Comparison of ENCODE assay signal across 19 cellular contexts in genomic region chr20:58007947-58008346, GRCh38.
DNase-seq lines count a peak whose midpoint lies in the region; ATAC-seq and TF ChIP-seq lines count a peak whose summit lies in the region.
"Had no signal": no experiment of that assay in that cellular context is flagged by ENCODE, and none has a peak within 500 bp of the region (broad histone marks: within the 10 kb centered on the region; RNA-seq: fewer than 3 reads in every experiment).

No MANE protein-coding gene starts in this region.

- peaks cover 8% of the 10 kb centered on the region for H3K27me3 ChIP-seq in lower lobe of right lung (ENCODE audit: low read depth)
- H3K27me3 ChIP-seq in thoracic aorta (replicated peaks; ENCODE audit: insufficient read depth): no peaks in the 10 kb centered on the region
- H3K27me3 ChIP-seq in stomach: peaks cover 0 to 19% (median 0%) of the 10 kb centered on the region in 3 donors
- H3K27me3 ChIP-seq in PC-3 (ENCODE audit: low read length): no peaks in the 10 kb centered on the region
- H3K27me3 ChIP-seq: BLaER1 treated with 17β-estradiol and CSF1 and Interleukin-3, amounts not matched to agents 10 nM and 100 nM had no signal

- BruUV-seq in PC-3 (replicated peaks; lab: Mats Ljungman, UMichigan): no TSS peak

- H3K27ac ChIP-seq in lower lobe of right lung (no peak overlapping the region), thoracic aorta (peak overlapping the region in 1 of 2 donors; percentile 3), stomach (no peak overlapping the region), PC-3 (ENCODE audit: low read length) (no peak overlapping the region)
- H3K27ac ChIP-seq: BLaER1 treated with 17β-estradiol and CSF1 and Interleukin-3, amounts not matched to agents 10 nM and 100 nM had no signal

- no peak overlapping the region for H3K4me2 ChIP-seq in PC-3 (ENCODE audit: low read length)

- H3K4me3 ChIP-seq in lower lobe of right lung: no peak overlapping the region
- peak overlapping the region; percentile 48 for H3K4me3 ChIP-seq in thoracic aorta
- H3K4me3 ChIP-seq in stomach: no peak overlapping the region
- H3K4me3 ChIP-seq in PC-3 (ENCODE audit: low read length): no peak overlapping the region
- H3K4me3 ChIP-seq: BLaER1 treated with 17β-estradiol and CSF1 and Interleukin-3, amounts not matched to agents 10 nM and 100 nM had no signal

- no peaks in the 10 kb centered on the region for H3F3A ChIP-seq in PC-3 (ENCODE audit: low read length, unreplicated experiment)

- CTCF ChIA-PET in PC-3 (lab: Charles Lee): no interaction called here

- H3K9me3 ChIP-seq in lower lobe of right lung (no peaks in the 10 kb centered on the region), thoracic aorta (no peaks in the 10 kb centered on the region), stomach (no peaks in the 10 kb centered on the region), PC-3 (ENCODE audit: low read length) (no peaks in the 10 kb centered on the region)
- H3K9me3 ChIP-seq: BLaER1 treated with 17β-estradiol and CSF1 and Interleukin-3, amounts not matched to agents 10 nM and 100 nM had no signal

- H3K36me3 ChIP-seq in lower lobe of right lung: no peaks in the 10 kb centered on the region
- no peaks in the 10 kb centered on the region for H3K36me3 ChIP-seq in thoracic aorta
- no peaks in the 10 kb centered on the region for H3K36me3 ChIP-seq in stomach
- H3K36me3 ChIP-seq in PC-3 (ENCODE audit: low read depth, low read length): no peaks in the 10 kb centered on the region
- H3K36me3 ChIP-seq: BLaER1 treated with 17β-estradiol and CSF1 and Interleukin-3, amounts not matched to agents 10 nM and 100 nM had no signal

- no peaks in the 10 kb centered on the region for H3K79me2 ChIP-seq in PC-3 (ENCODE audit: low read length)

- WGBS in stomach, 5 donors: 96 to 100% (median 97%) methylated on average over 2 of the region's 2 CpGs

- POLR2A ChIA-PET in PC-3 (lab: Charles Lee; ENCODE audit: unreplicated experiment): no interaction called here

- TF ChIP-seq POLR2A in stomach (IDR thresholded peaks at IDR 0.05): no peak

- H2AFZ ChIP-seq in PC-3 (ENCODE audit: low read length): no peak overlapping the region

- ATAC-seq in lower lobe of right lung (no peak), thoracic aorta (ENCODE audit: insufficient number of reproducible peaks, low FRiP score, low read depth) (no peak), PC-3 (no peak)
- ATAC-seq: HCT116 had no signal

- no peak for TF ChIP-seq EP300 in stomach (IDR thresholded peaks at IDR 0.05)

- no peaks in the 10 kb centered on the region for H3K4me1 ChIP-seq in lower lobe of right lung
- H3K4me1 ChIP-seq in thoracic aorta (ENCODE audit: control insufficient read depth in 1 of 2, low read depth in 2 of 2): peaks cover 4 to 46% of the 10 kb centered on the region in 2 donors
- H3K4me1 ChIP-seq in stomach: no peaks in the 10 kb centered on the region
- no peaks in the 10 kb centered on the region for H3K4me1 ChIP-seq in PC-3 (ENCODE audit: insufficient read depth, low read length)

- no peak overlapping the region for H3K9ac ChIP-seq in PC-3 (ENCODE audit: low read length)
- H3K9ac ChIP-seq: BLaER1 treated with 17β-estradiol and CSF1 and Interleukin-3, amounts not matched to agents 10 nM and 100 nM had no signal

- intact Hi-C loops in lower lobe of right lung (cut with DNase I): no loop called here
- intact Hi-C loops in stomach (cut with DNase I; ENCODE audit: low total_unique reads): no loop called here
- intact Hi-C loops in PC-3 (cut with micrococcal nuclease): no loop called here

- H4K20me1 ChIP-seq in PC-3 (ENCODE audit: low read length): no peaks in the 10 kb centered on the region
- H4K20me1 ChIP-seq: BLaER1 treated with 17β-estradiol and CSF1 and Interleukin-3, amounts not matched to agents 10 nM and 100 nM had no signal

- no peaks in the 10 kb centered on the region for H3K9me2 ChIP-seq in PC-3 (replicated peaks; ENCODE audit: low read length)

- TF ChIP-seq CTCF in lower lobe of right lung (IDR thresholded peaks at IDR 0.05) (no peak), thoracic aorta (IDR thresholded peaks at IDR 0.05) (no peak), stomach (IDR thresholded peaks at IDR 0.05) (no peak), PC-3 (conservative IDR thresholded peaks at IDR 0.05; ENCODE audit: low read depth, low read length) (no peak)

- DNase-seq in activated effector memory CD4-positive, alpha-beta T cell treated with anti-CD3 and anti-CD28 coated beads, Interleukin-2, amount 50 U/mL, for 16 hours: peak; percentile 4
- DNase-seq in activated effector memory CD4-positive, alpha-beta T cell treated with Interleukin-2 at 50 U/mL for 16 hours: no peak
- DNase-seq in lower lobe of right lung (peak; percentile 8), thoracic aorta (ENCODE audit: low spot score) (no peak), DMS53 (lab: John Stamatoyannopoulos, UW) (no peak), MV-4-11 (lab: John Stamatoyannopoulos, UW) (no peak), stomach (no peak), PC-3 (no peak)
- DNase-seq: 8988T; CD4-positive, CD25-positive, alpha-beta regulatory T cell; CD8-positive, alpha-beta memory T cell; COR-L47; DMS79; GDM1; GOT3; H7; HFFc6 had no signal

Comparison
In these comparisons a context has a peak if more than half of its experiments do, and no peak if none do; other contexts are left out.
1. DNase-seq: peak in activated effector memory CD4-positive, alpha-beta T cell treated with anti-CD3 and anti-CD28 coated beads, Interleukin-2, amount 50 U/mL, for 16 hours (single experiment) and lower lobe of right lung (single experiment); none in activated effector memory CD4-positive, alpha-beta T cell treated with Interleukin-2 at 50 U/mL for 16 hours (single experiment), thoracic aorta (single experiment), DMS53 (single experiment), MV-4-11 (single experiment), stomach (single experiment) and PC-3 (single experiment).